ENCODE assay signal across 19 cellular contexts in the genomic region with DNA sequence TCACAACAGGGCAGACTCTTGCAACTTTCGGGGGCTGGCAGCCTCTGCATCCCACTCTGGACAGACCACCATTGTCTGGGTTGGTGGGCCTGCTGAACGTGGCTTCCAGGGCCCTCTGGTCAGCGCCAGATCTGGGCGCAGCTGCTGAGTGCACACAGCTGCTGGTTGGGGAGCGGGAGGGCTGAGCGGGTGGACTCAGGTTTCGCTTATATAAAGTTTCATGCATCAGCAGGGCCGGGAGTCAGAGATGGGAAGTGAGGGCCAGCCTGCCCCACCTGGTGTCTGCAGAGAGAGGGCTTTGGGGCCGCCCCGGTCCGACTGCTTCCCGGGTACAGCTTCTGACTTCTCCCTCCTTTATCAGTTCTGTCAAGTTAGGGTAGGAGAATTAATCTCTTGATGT. TPM values are rescaled to one million over a fixed set of nuclear protein-coding genes. Genes with fewer than 3 reads are reported as not detected.
DNase-seq lines count a peak whose midpoint lies in the region; ATAC-seq and TF ChIP-seq lines count a peak whose summit lies in the region.
"Had no signal": no experiment of that assay in that cellular context is flagged by ENCODE, and none has a peak within 500 bp of the region (broad histone marks: within the 10 kb centered on the region; RNA-seq: fewer than 3 reads in every experiment).

No MANE protein-coding gene starts in this region.

- peak; percentile 97 to 98 (median 97) for ATAC-seq in psoas muscle
- no peak for ATAC-seq in HG03439 (IDR thresholded peaks at IDR 0.05; ENCODE audit: unreplicated experiment)
- ATAC-seq: esophagus mucosa had no signal

- no peaks in the 10 kb centered on the region for H3K36me3 ChIP-seq in ascending aorta
- H3K36me3 ChIP-seq in psoas muscle (ENCODE audit: insufficient read depth in 1 of 2, low read depth in 1 of 2) = no peaks in the 10 kb centered on the region
- H3K36me3 ChIP-seq: BLaER1 treated with 17β-estradiol and CSF1 and Interleukin-3, amounts not matched to agents 10 nM and 100 nM; MG63; Peyer's patch; right atrium auricular region; suprapubic skin had no signal

- H3K27ac ChIP-seq in ascending aorta (peak overlapping the region; percentile 9 to 42), psoas muscle (peak overlapping the region; percentile 91)
- H3K27ac ChIP-seq: BLaER1 treated with 17β-estradiol and CSF1 and Interleukin-3, amounts not matched to agents 10 nM and 100 nM; Peyer's patch; right atrium auricular region; suprapubic skin had no signal

- no peaks in the 10 kb centered on the region for H3K9me3 ChIP-seq in ascending aorta
- no peaks in the 10 kb centered on the region for H3K9me3 ChIP-seq in psoas muscle
- H3K9me3 ChIP-seq: BLaER1 treated with 17β-estradiol and CSF1 and Interleukin-3, amounts not matched to agents 10 nM and 100 nM; MG63; Peyer's patch; right atrium auricular region; suprapubic skin had no signal

- peak overlapping the region in 1 of 2 donors; percentile 18 for H3K4me3 ChIP-seq in ascending aorta
- peak overlapping the region; percentile 43 for H3K4me3 ChIP-seq in psoas muscle
- H3K4me3 ChIP-seq: BLaER1 treated with 17β-estradiol and CSF1 and Interleukin-3, amounts not matched to agents 10 nM and 100 nM; dorsolateral prefrontal cortex; MG63; Peyer's patch; right atrium auricular region; suprapubic skin had no signal

- no peak for TF ChIP-seq CTCF in ascending aorta (IDR thresholded peaks at IDR 0.05)
- peak; percentile 27 for TF ChIP-seq CTCF in psoas muscle (IDR thresholded peaks at IDR 0.05)

- peak; percentile 74 for DNase-seq in LHCN-M2 (ENCODE audit: low read depth)
- DNase-seq in NCI-H2107 treated with DMSO at 0.1 percent for 48 hours (lab: John Stamatoyannopoulos, UW; ENCODE audit: unreplicated experiment) = peak; percentile 82
- DNase-seq in ascending aorta (ENCODE audit: low spot score in 2 of 2) = no peak
- peak; percentile 65 to 83 for DNase-seq in psoas muscle
- DNase-seq in posterior vena cava (ENCODE audit: low spot score) = no peak
- no peak for DNase-seq in activated CD4-positive, alpha-beta T cell treated with anti-CD3 and anti-CD28 coated beads for 1 hour
- DNase-seq: activated CD4-positive, alpha-beta T cell treated with anti-CD3 and anti-CD28 coated beads, Interleukin-2, amount 50 U/mL, for 1 hour; activated T-cell treated with anti-CD3 and anti-CD28 coated beads, Interleukin-2, amount 50 U/mL, for 1 hour; mesenchymal stem cell; MG63; Peyer's patch; stimulated activated CD4-positive, alpha-beta T cell treated with anti-CD3 and anti-CD28 coated beads, Interleukin-4, amount 100 ng/mL, for 1 hour; stimulated activated CD8-positive, alpha-beta memory T cell treated with anti-CD3 and anti-CD28 coated beads, Interleukin-4, amount 100 ng/mL, for 48 hours had no signal

- H3K4me1 ChIP-seq in ascending aorta (peaks cover 6 to 37% of the 10 kb centered on the region in 2 donors), psoas muscle (peaks cover 28% of the 10 kb centered on the region)
- H3K4me1 ChIP-seq: Peyer's patch, right atrium auricular region had no signal

- 26 to 33% (median 30%) methylated on average over 12 of the region's 12 CpGs for WGBS in psoas muscle, 3 donors

- intact Hi-C loops in ascending aorta (cut with DNase I) = no loop called here
- intact Hi-C loops in psoas muscle (cut with DNase I) = loop anchor here (2.0 to 5.0 kb wide), 2 partner anchors 85 to 95 kb away; no protein-coding TSS in a partner anchor
- intact Hi-C loops in posterior vena cava (cut with DNase I) = no loop called here

- no peaks in the 10 kb centered on the region for H3K27me3 ChIP-seq in ascending aorta
- no peaks in the 10 kb centered on the region for H3K27me3 ChIP-seq in psoas muscle (ENCODE audit: insufficient read depth in 3 of 3, low read length in 2 of 3)
- H3K27me3 ChIP-seq: Peyer's patch, right atrium auricular region had no signal

RNA-seq across cellular contexts. Expression of a gene that starts 6.9 kb away (rescaled TPM):
- 22.8 and 30.7 TPM in 2 replicates for total RNA-seq in LHCN-M2 (2014; rRNA removed)
- 17.6 TPM for polyA plus RNA-seq in LHCN-M2 (2012)
- total RNA-seq in ascending aorta = 32.2 TPM
- 10 to 100 TPM; 44.1 to 53.6 (median 52.7) TPM for total RNA-seq in psoas muscle
- polyA plus RNA-seq in psoas muscle = 10 to 100 TPM; 21.6 to 46.8 (median 22.3) TPM
- 10 to 100 TPM; 61.7 to 76.0 TPM for total RNA-seq in posterior vena cava

Comparison
In these comparisons a context has a peak if more than half of its experiments do, and no peak if none do; other contexts are left out.
1. DNase-seq: peak in LHCN-M2 (single experiment), NCI-H2107 treated with DMSO at 0.1 percent for 48 hours (single experiment) and psoas muscle (2 of 2); none in ascending aorta (0 of 2), posterior vena cava (single experiment) and activated CD4-positive, alpha-beta T cell treated with anti-CD3 and anti-CD28 coated beads for 1 hour (single experiment).
2. intact Hi-C loops: an anchor here in psoas muscle (2.0 to 5.0 kb wide); none called in ascending aorta and posterior vena cava.